ENCODE assay signal across 28 cellular contexts in the genomic region with DNA sequence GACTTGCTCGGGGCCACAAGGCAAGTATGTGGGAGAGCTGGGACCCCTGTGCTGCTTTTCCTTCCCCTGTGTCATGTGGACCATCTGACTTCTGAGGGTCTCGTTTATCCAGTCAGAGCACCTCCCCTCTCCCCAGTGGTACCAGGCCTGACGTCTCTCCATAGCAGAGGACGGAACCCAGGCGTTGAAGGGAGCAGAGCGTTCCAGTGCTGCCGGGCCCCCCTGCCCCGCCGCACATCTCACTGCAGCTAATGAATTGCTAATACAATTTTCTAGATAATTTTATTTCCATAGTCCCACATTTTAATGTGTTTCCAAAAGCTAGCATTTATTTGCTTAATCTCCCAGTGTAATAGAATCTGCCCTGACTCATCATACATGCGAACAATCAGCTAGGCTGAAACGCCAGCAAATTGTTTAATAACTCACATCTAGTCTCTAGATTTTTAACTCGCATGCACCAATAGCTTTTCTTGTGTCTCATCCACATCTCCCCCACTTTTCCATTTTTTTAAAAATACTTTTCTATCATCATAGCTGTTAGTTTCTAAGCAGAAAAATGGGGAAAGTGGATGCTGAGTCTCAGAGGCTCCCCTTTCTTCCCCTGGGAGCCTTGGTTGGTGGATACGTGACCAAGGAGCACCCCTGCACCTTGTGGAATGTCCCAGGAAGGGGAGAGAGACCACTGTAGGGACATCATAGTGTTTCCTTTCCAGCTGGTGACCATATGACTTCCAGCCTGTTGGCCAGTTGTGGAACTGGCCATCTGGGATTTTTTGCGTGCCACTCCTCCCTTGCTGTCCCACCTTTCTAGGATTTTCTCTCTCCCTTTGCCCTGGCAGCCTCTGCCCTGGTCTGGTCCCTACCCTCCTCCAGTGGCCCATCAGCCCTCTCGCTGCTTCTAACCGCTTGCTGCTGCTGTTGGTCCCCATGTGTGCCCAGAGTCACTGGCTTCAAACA. TPM values are rescaled to one million over a fixed set of nuclear protein-coding genes. Genes with fewer than 3 reads are reported as not detected.
A peak's percentile ranks its signal among the peaks of the same experiment; 100 is the strongest.
DNase-seq lines count a peak whose midpoint lies in the region; ATAC-seq and TF ChIP-seq lines count a peak whose summit lies in the region.
"Had no signal": no experiment of that assay in that cellular context is flagged by ENCODE, and none has a peak within 500 bp of the region (broad histone marks: within the 10 kb centered on the region; RNA-seq: fewer than 3 reads in every experiment).

No MANE protein-coding gene starts in this region.

- no peaks in the 10 kb centered on the region for H3K4me1 ChIP-seq in PC-3 (ENCODE audit: insufficient read depth, low read length)
- peaks cover 40% of the 10 kb centered on the region for H3K4me1 ChIP-seq in skeletal muscle satellite cell (ENCODE audit: control insufficient read depth, insufficient read depth, low read length)
- no peaks in the 10 kb centered on the region for H3K4me1 ChIP-seq in Karpas-422 (ENCODE audit: low read length)

- H3K27ac ChIP-seq in PC-3 (ENCODE audit: low read length) = no peak overlapping the region
- H3K27ac ChIP-seq in angular gyrus (ENCODE audit: low read depth, low read length) = peak overlapping the region; percentile 14
- H3K27ac ChIP-seq in Karpas-422 (ENCODE audit: low read length) = no peak overlapping the region
- H3K27ac ChIP-seq: epithelial cell of prostate, transverse colon had no signal

- DNase-seq in PC-3 (peak; percentile 34), glutamatergic neuron (no peak), Karpas-422 (no peak), Calu3 (no peak)
- DNase-seq: activated CD4-positive, alpha-beta memory T cell treated with anti-CD3 and anti-CD28 coated beads, Interleukin-2, amount 10 ng/mL, durations not matched to agents 7 days and 5 days; activated CD4-positive, CD25-positive, alpha-beta regulatory T cell treated with anti-CD3 and anti-CD28 coated beads, Interleukin-2, amount 50 U/mL, for 72 hours; activated effector memory CD4-positive, alpha-beta T cell treated with Interleukin-2 at 50 U/mL for 16 hours; activated naive CD8-positive, alpha-beta T cell treated with anti-CD3 and anti-CD28 coated beads for 36 hours; C1 segment of cervical spinal cord; COR-L47; GDM1; H9; heart right ventricle; mammary epithelial cell; NCI-H1417 treated with DMSO at 0.1 percent for 48 hours; NCI-H2081; NCI-H345; NCI-H774; RPMI8226; small intestine; stimulated activated CD4-positive, alpha-beta T cell treated with anti-CD3 and anti-CD28 coated beads, Interleukin-2, amount 100 ng/mL, for 24 hours; transverse colon had no signal

- CTCF ChIA-PET in PC-3 (lab: Charles Lee) = no interaction called here
- CTCF ChIA-PET in Calu3 (lab: Charles Lee) = no interaction called here

- H3K4me3 Mint-ChIP-seq in glutamatergic neuron (ENCODE audit: unreplicated experiment) (peak overlapping the region; percentile 70), Calu3 (ENCODE audit: low read depth, unreplicated experiment) (no peak overlapping the region)
- H3K4me3 Mint-ChIP-seq: activated CD4-positive, alpha-beta memory T cell treated with anti-CD3 and anti-CD28 coated beads, Interleukin-2, amount 10 ng/mL, durations not matched to agents 7 days and 5 days; activated naive CD8-positive, alpha-beta T cell treated with anti-CD3 and anti-CD28 coated beads for 36 hours; H9; T-helper 1 cell treated with Interleukin-12 subunit alpha and Interleukin-12 subunit beta and Interleukin-4 antibody, amounts not matched to agents 30 μg/mL and 1 μg/mL, for 36 hours had no signal

- H3K27me3 Mint-ChIP-seq in glutamatergic neuron (ENCODE audit: unreplicated experiment) (peaks cover 7% of the 10 kb centered on the region), Calu3 (ENCODE audit: unreplicated experiment) (peaks cover 89% of the 10 kb centered on the region)
- H3K27me3 Mint-ChIP-seq: activated naive CD8-positive, alpha-beta T cell treated with anti-CD3 and anti-CD28 coated beads for 36 hours had no signal

- H3K4me2 ChIP-seq in PC-3 (ENCODE audit: low read length) = no peak overlapping the region
- peak overlapping the region; percentile 78 for H3K4me2 ChIP-seq in skeletal muscle satellite cell (ENCODE audit: low read length)
- H3K4me2 ChIP-seq in Karpas-422 (ENCODE audit: low read depth, low read length, poor library complexity, severe bottlenecking) = no peak overlapping the region

- H3K79me2 ChIP-seq in PC-3 (ENCODE audit: low read length) = no peaks in the 10 kb centered on the region
- H3K79me2 ChIP-seq in Karpas-422 (ENCODE audit: low read length) = no peaks in the 10 kb centered on the region

- BruUV-seq in PC-3 (replicated peaks; lab: Mats Ljungman, UMichigan) (no TSS peak), Calu3 (replicated peaks; lab: Mats Ljungman, UMichigan) (no TSS peak)

- POLR2A ChIA-PET in PC-3 (lab: Charles Lee; ENCODE audit: unreplicated experiment) = interaction anchor here (0.6 kb wide), 1 partner anchor 67 kb away, joined by 8 read pairs; no protein-coding TSS in a partner anchor

- peak; percentile 59 for ATAC-seq in PC-3
- ATAC-seq in HG02970 (IDR thresholded peaks at IDR 0.05; ENCODE audit: low FRiP score, unreplicated experiment) = no peak
- ATAC-seq: K562 had no signal

- H3K9me2 ChIP-seq in PC-3 (replicated peaks; ENCODE audit: low read length) = no peaks in the 10 kb centered on the region
- H3K9me2 ChIP-seq in Karpas-422 (replicated peaks; ENCODE audit: insufficient read depth, low read length) = no peaks in the 10 kb centered on the region

- H3K4me3 ChIP-seq in PC-3 (ENCODE audit: low read length) (no peak overlapping the region), skeletal muscle satellite cell (ENCODE audit: low read length) (peak overlapping the region; percentile 46), Karpas-422 (ENCODE audit: low read length) (no peak overlapping the region)
- H3K4me3 ChIP-seq: heart right ventricle, K562, transverse colon had no signal

- H3K9me3 Mint-ChIP-seq in glutamatergic neuron (ENCODE audit: unreplicated experiment) (peaks cover 4% of the 10 kb centered on the region), Calu3 (ENCODE audit: low read depth, unreplicated experiment) (no peaks in the 10 kb centered on the region)
- H3K9me3 Mint-ChIP-seq: activated CD4-positive, alpha-beta memory T cell treated with anti-CD3 and anti-CD28 coated beads, Interleukin-2, amount 10 ng/mL, durations not matched to agents 7 days and 5 days; activated naive CD8-positive, alpha-beta T cell treated with anti-CD3 and anti-CD28 coated beads for 36 hours; T-helper 1 cell treated with Interleukin-12 subunit alpha and Interleukin-12 subunit beta and Interleukin-4 antibody, amounts not matched to agents 30 μg/mL and 1 μg/mL, for 36 hours had no signal

- H4K20me1 ChIP-seq in PC-3 (ENCODE audit: low read length) (no peaks in the 10 kb centered on the region), Karpas-422 (ENCODE audit: insufficient read depth, low read depth, low read length) (no peaks in the 10 kb centered on the region)

- no peaks in the 10 kb centered on the region for H3K36me3 ChIP-seq in PC-3 (ENCODE audit: low read depth, low read length)
- H3K36me3 ChIP-seq in skeletal muscle satellite cell (ENCODE audit: insufficient read depth, low read length) = peaks cover 29% of the 10 kb centered on the region
- no peaks in the 10 kb centered on the region for H3K36me3 ChIP-seq in Karpas-422 (ENCODE audit: insufficient read depth, low read length)

- TF ChIP-seq CTCF in PC-3 (conservative IDR thresholded peaks at IDR 0.05; ENCODE audit: low read depth, low read length) (no peak), glutamatergic neuron (IDR thresholded peaks at IDR 0.05; ENCODE audit: partially characterized antibody, unreplicated experiment) (peak; percentile 23), Calu3 (IDR thresholded peaks at IDR 0.05; ENCODE audit: unreplicated experiment) (no peak)

- H3K4me1 Mint-ChIP-seq in glutamatergic neuron (ENCODE audit: low read depth, unreplicated experiment) (peaks cover 40% of the 10 kb centered on the region), Calu3 (ENCODE audit: low read depth, unreplicated experiment) (no peaks in the 10 kb centered on the region)
- H3K4me1 Mint-ChIP-seq: activated CD4-positive, alpha-beta memory T cell treated with anti-CD3 and anti-CD28 coated beads, Interleukin-2, amount 10 ng/mL, durations not matched to agents 7 days and 5 days; activated naive CD8-positive, alpha-beta T cell treated with anti-CD3 and anti-CD28 coated beads for 36 hours had no signal

- peaks cover 83% of the 10 kb centered on the region for H3K27me3 ChIP-seq in PC-3 (ENCODE audit: low read length)
- H3K27me3 ChIP-seq in skeletal muscle satellite cell (ENCODE audit: control insufficient read depth, insufficient read depth, low read length) = no peaks in the 10 kb centered on the region
- H3K27me3 ChIP-seq in Karpas-422 (ENCODE audit: low read length) = no peaks in the 10 kb centered on the region
- H3K27me3 ChIP-seq: heart right ventricle, transverse colon had no signal

- H3K36me3 Mint-ChIP-seq in glutamatergic neuron (ENCODE audit: unreplicated experiment) (no peaks in the 10 kb centered on the region), Calu3 (ENCODE audit: insufficient read depth, unreplicated experiment) (no peaks in the 10 kb centered on the region)
- H3K36me3 Mint-ChIP-seq: activated naive CD8-positive, alpha-beta T cell treated with anti-CD3 and anti-CD28 coated beads for 36 hours had no signal

- H3K27ac Mint-ChIP-seq in glutamatergic neuron (ENCODE audit: unreplicated experiment) = peak overlapping the region; percentile 88
- H3K27ac Mint-ChIP-seq in Calu3 (ENCODE audit: unreplicated experiment) = no peak overlapping the region
- H3K27ac Mint-ChIP-seq: activated CD4-positive, alpha-beta memory T cell treated with anti-CD3 and anti-CD28 coated beads, Interleukin-2, amount 10 ng/mL, durations not matched to agents 7 days and 5 days; activated naive CD8-positive, alpha-beta T cell treated with anti-CD3 and anti-CD28 coated beads for 36 hours; H9; T-helper 1 cell treated with Interleukin-12 subunit alpha and Interleukin-12 subunit beta and Interleukin-4 antibody, amounts not matched to agents 30 μg/mL and 1 μg/mL, for 36 hours had no signal

- intact Hi-C loops in PC-3 (cut with micrococcal nuclease) = no loop called here
- intact Hi-C loops in Calu3 (cut with micrococcal nuclease; ENCODE audit: unreplicated experiment) = no loop called here

- H2AFZ ChIP-seq in PC-3 (ENCODE audit: low read length) (no peak overlapping the region), Karpas-422 (ENCODE audit: low read length) (no peak overlapping the region)

- H3F3A ChIP-seq in PC-3 (ENCODE audit: low read length, unreplicated experiment) = no peaks in the 10 kb centered on the region

- H3K9me3 ChIP-seq in PC-3 (ENCODE audit: low read length) (no peaks in the 10 kb centered on the region), skeletal muscle satellite cell (replicated peaks; ENCODE audit: low read length) (no peaks in the 10 kb centered on the region), Karpas-422 (ENCODE audit: low read length) (no peaks in the 10 kb centered on the region)
- H3K9me3 ChIP-seq: heart right ventricle, transverse colon had no signal

- no peak overlapping the region for H3K9ac ChIP-seq in PC-3 (ENCODE audit: low read length)
- peak overlapping the region; percentile 74 for H3K9ac ChIP-seq in skeletal muscle satellite cell (ENCODE audit: low read depth, low read length)
- no peak overlapping the region for H3K9ac ChIP-seq in Karpas-422 (ENCODE audit: low read length)

RNA-seq across cellular contexts. Expression of a gene that starts 58.6 kb away (rescaled TPM):
- 20.8 and 23.3 TPM in 2 replicates for total RNA-seq in PC-3 (2014; rRNA removed)
- 3.4 TPM for total RNA-seq in glutamatergic neuron (ENCODE audit: unreplicated experiment)
- total RNA-seq in skeletal muscle satellite cell (2012; rRNA removed) = 250 and 318 TPM in 2 replicates
- not detected in 2 replicates for total RNA-seq in Karpas-422 (2014; rRNA removed; shearing (Covaris generic); ENCODE audit: low replicate concordance)
- total RNA-seq in Calu3 (2022) = 52.7 and 116 TPM in 2 replicates
- total RNA-seq: activated CD4-positive, alpha-beta memory T cell treated with anti-CD3 and anti-CD28 coated beads, Interleukin-2, amount 10 ng/mL, durations not matched to agents 7 days and 5 days; activated naive CD8-positive, alpha-beta T cell treated with anti-CD3 and anti-CD28 coated beads for 36 hours; H9 had no signal
